In genomic region chr13:74005320-74006154, GRCh38 we compare ENCODE assay signal across 16 cellular contexts.
A peak's percentile ranks its signal among the peaks of the same experiment; 100 is the strongest.
DNase-seq lines count a peak whose midpoint lies in the region; FAIRE-seq and TF ChIP-seq lines count a peak whose summit lies in the region.
"Had no signal": no experiment of that assay in that cellular context is flagged by ENCODE, and none has a peak within 500 bp of the region (broad histone marks: within the 10 kb centered on the region; RNA-seq: fewer than 3 reads in every experiment).

No MANE protein-coding gene starts in this region.

- no peaks in the 10 kb centered on the region for H3K27me3 Mint-ChIP-seq in activated naive CD4-positive, alpha-beta T cell treated with anti-CD3 and anti-CD28 coated beads, Interleukin-2, amount 50 U/mL, for 24 hours
- no peaks in the 10 kb centered on the region for H3K27me3 Mint-ChIP-seq in activated naive CD4-positive, alpha-beta T cell treated with anti-CD3 and anti-CD28 coated beads for 36 hours (ENCODE audit: low read depth)
- H3K27me3 Mint-ChIP-seq in astrocyte (ENCODE audit: low read depth, unreplicated experiment): no peaks in the 10 kb centered on the region

- H3K4me2 ChIP-seq in Karpas-422 (ENCODE audit: low read depth, low read length, poor library complexity, severe bottlenecking) (peak overlapping the region; percentile 54), astrocyte (ENCODE audit: low read length) (no peak overlapping the region)

- FAIRE-seq in astrocyte (lab: Jason Lieb, UNC) (peak; percentile 41), small intestine (lab: Jason Lieb, UNC) (no peak)
- FAIRE-seq: H54, HepG2, RCC 7860 had no signal

- H3K9me3 Mint-ChIP-seq in activated naive CD4-positive, alpha-beta T cell treated with anti-CD3 and anti-CD28 coated beads, Interleukin-2, amount 50 U/mL, for 24 hours: no peaks in the 10 kb centered on the region
- H3K9me3 Mint-ChIP-seq in activated naive CD4-positive, alpha-beta T cell treated with anti-CD3 and anti-CD28 coated beads for 36 hours: no peaks in the 10 kb centered on the region
- H3K9me3 Mint-ChIP-seq in astrocyte (ENCODE audit: unreplicated experiment): no peaks in the 10 kb centered on the region

- H3K9ac ChIP-seq in Karpas-422 (ENCODE audit: low read length) (no peak overlapping the region), astrocyte (ENCODE audit: low read length) (no peak overlapping the region)

- WGBS in esophagus muscularis mucosa: 83% methylated on average over 6 of the region's 6 CpGs
- 82 to 95% (median 86%) methylated on average over 6 of the region's 6 CpGs for WGBS in small intestine, 3 donors

- H3K4me3 ChIP-seq in Karpas-422 (ENCODE audit: low read length) (no peak overlapping the region; the same call in 1 of the 2 replicates), astrocyte (ENCODE audit: insufficient read depth, low read depth, low read length) (no peak overlapping the region), esophagus muscularis mucosa (no peak overlapping the region), small intestine (ENCODE audit: low read depth in 1 of 2, low read length in 2 of 2) (no peak overlapping the region)

- H3K9me3 ChIP-seq in Karpas-422 (ENCODE audit: low read length): no peaks in the 10 kb centered on the region
- no peaks in the 10 kb centered on the region for H3K9me3 ChIP-seq in astrocyte (ENCODE audit: insufficient read depth, low read depth, low read length)
- H3K9me3 ChIP-seq in esophagus muscularis mucosa: no peaks in the 10 kb centered on the region
- no peaks in the 10 kb centered on the region for H3K9me3 ChIP-seq in small intestine (ENCODE audit: control insufficient read depth, low read depth)

- TF ChIP-seq CTCF in astrocyte (IDR thresholded peaks at IDR 0.05; ENCODE audit: insufficient read depth, low read depth, low read length) (no peak), esophagus muscularis mucosa (IDR thresholded peaks at IDR 0.05) (no peak)

- intact Hi-C loops in activated naive CD4-positive, alpha-beta T cell treated with anti-CD3 and anti-CD28 coated beads for 36 hours (cut with micrococcal nuclease): no loop called here
- intact Hi-C loops in esophagus muscularis mucosa (cut with DNase I): no loop called here

- TF ChIP-seq EP300 in esophagus muscularis mucosa (IDR thresholded peaks at IDR 0.05): no peak

- CTCF ChIA-PET in activated naive CD4-positive, alpha-beta T cell treated with anti-CD3 and anti-CD28 coated beads for 36 hours (lab: Charles Lee): interaction anchor here (0.8 to 1.6 kb wide), 2 partner anchors 18 to 281 kb away, joined by 3 read pairs; no protein-coding TSS in a partner anchor

- H3K9me2 ChIP-seq in Karpas-422 (replicated peaks; ENCODE audit: insufficient read depth, low read length): no peaks in the 10 kb centered on the region

- DNase-seq in activated naive CD4-positive, alpha-beta T cell treated with anti-CD3 and anti-CD28 coated beads for 36 hours: no peak
- DNase-seq in Karpas-422 (no peak), astrocyte (ENCODE audit: low read depth) (no peak), esophagus muscularis mucosa (ENCODE audit: extremely low spot score) (no peak), small intestine (no peak)
- no peak for DNase-seq in activated CD8-positive, alpha-beta memory T cell treated with anti-CD3 and anti-CD28 coated beads, Interleukin-2, amount 50 U/mL, for 48 hours
- DNase-seq: DMS53, NCI-H1105, NCI-H187, NCI-H510A, SIG-M5 had no signal

- H3K4me1 ChIP-seq in Karpas-422 (ENCODE audit: low read length) (peaks cover 59% of the 10 kb centered on the region), astrocyte (ENCODE audit: insufficient read depth, low read length) (no peaks in the 10 kb centered on the region), esophagus muscularis mucosa (no peaks in the 10 kb centered on the region), small intestine (ENCODE audit: control insufficient read depth in 2 of 2, insufficient read depth in 1 of 2, low read depth in 1 of 2, low read length in 1 of 2) (no peaks in the 10 kb centered on the region)

- peaks cover 6% of the 10 kb centered on the region; the same call in 1 of the 2 replicates for H3K36me3 ChIP-seq in Karpas-422 (ENCODE audit: insufficient read depth, low read length)
- H3K36me3 ChIP-seq in astrocyte (ENCODE audit: insufficient read depth, low read length): no peaks in the 10 kb centered on the region
- no peaks in the 10 kb centered on the region for H3K36me3 ChIP-seq in esophagus muscularis mucosa
- no peaks in the 10 kb centered on the region for H3K36me3 ChIP-seq in small intestine (ENCODE audit: control insufficient read depth in 2 of 2, insufficient read depth in 2 of 2, low read length in 2 of 2)

- H3K79me2 ChIP-seq in Karpas-422 (ENCODE audit: low read length): peaks cover 91% of the 10 kb centered on the region
- H3K79me2 ChIP-seq in astrocyte (ENCODE audit: insufficient read depth, low read length): peaks cover 48% of the 10 kb centered on the region

- peak overlapping the region; percentile 54 for H3K27ac ChIP-seq in Karpas-422 (ENCODE audit: low read length)
- no peak overlapping the region for H3K27ac ChIP-seq in astrocyte (ENCODE audit: low read depth, low read length)
- no peak overlapping the region for H3K27ac ChIP-seq in esophagus muscularis mucosa (replicated peaks in 1 of 4)
- H3K27ac ChIP-seq in small intestine (ENCODE audit: low read depth in 1 of 2, low read length in 1 of 2): no peak overlapping the region
- H3K27ac ChIP-seq: C4-2B had no signal

- H3K36me3 Mint-ChIP-seq in activated naive CD4-positive, alpha-beta T cell treated with anti-CD3 and anti-CD28 coated beads, Interleukin-2, amount 50 U/mL, for 24 hours: peaks cover 11% of the 10 kb centered on the region
- H3K36me3 Mint-ChIP-seq in activated naive CD4-positive, alpha-beta T cell treated with anti-CD3 and anti-CD28 coated beads for 36 hours (ENCODE audit: low read depth): peaks cover 2% of the 10 kb centered on the region
- peaks cover 4% of the 10 kb centered on the region for H3K36me3 Mint-ChIP-seq in astrocyte (ENCODE audit: low read depth, unreplicated experiment)

- no peaks in the 10 kb centered on the region for H4K20me1 ChIP-seq in Karpas-422 (ENCODE audit: insufficient read depth, low read depth, low read length)
- H4K20me1 ChIP-seq in astrocyte (ENCODE audit: insufficient read depth, low read length): peaks cover 36% of the 10 kb centered on the region

- peaks cover 65% of the 10 kb centered on the region for H3K4me1 Mint-ChIP-seq in activated naive CD4-positive, alpha-beta T cell treated with anti-CD3 and anti-CD28 coated beads, Interleukin-2, amount 50 U/mL, for 24 hours
- H3K4me1 Mint-ChIP-seq in activated naive CD4-positive, alpha-beta T cell treated with anti-CD3 and anti-CD28 coated beads for 36 hours (ENCODE audit: low read depth): peaks cover 42% of the 10 kb centered on the region
- H3K4me1 Mint-ChIP-seq in astrocyte (ENCODE audit: low read depth, unreplicated experiment): peaks cover 3% of the 10 kb centered on the region

- no peak overlapping the region for H3K27ac Mint-ChIP-seq in activated naive CD4-positive, alpha-beta T cell treated with anti-CD3 and anti-CD28 coated beads, Interleukin-2, amount 50 U/mL, for 24 hours
- no peak overlapping the region for H3K27ac Mint-ChIP-seq in activated naive CD4-positive, alpha-beta T cell treated with anti-CD3 and anti-CD28 coated beads for 36 hours
- no peak overlapping the region for H3K27ac Mint-ChIP-seq in astrocyte (ENCODE audit: unreplicated experiment)

- H2AFZ ChIP-seq in Karpas-422 (ENCODE audit: low read length) (no peak overlapping the region), astrocyte (ENCODE audit: low read depth, low read length) (no peak overlapping the region)

- TF ChIP-seq POLR2A in esophagus muscularis mucosa (IDR thresholded peaks at IDR 0.05; ENCODE audit: low read depth): no peak

- H3K27me3 ChIP-seq in Karpas-422 (ENCODE audit: low read length) (no peaks in the 10 kb centered on the region), astrocyte (ENCODE audit: insufficient read depth, low read length) (no peaks in the 10 kb centered on the region), esophagus muscularis mucosa (no peaks in the 10 kb centered on the region), small intestine (ENCODE audit: control insufficient read depth in 2 of 2, insufficient read depth in 2 of 2, low read length in 2 of 2) (no peaks in the 10 kb centered on the region)

- peak overlapping the region; percentile 11 for H3K4me3 Mint-ChIP-seq in activated naive CD4-positive, alpha-beta T cell treated with anti-CD3 and anti-CD28 coated beads, Interleukin-2, amount 50 U/mL, for 24 hours
- no peak overlapping the region for H3K4me3 Mint-ChIP-seq in activated naive CD4-positive, alpha-beta T cell treated with anti-CD3 and anti-CD28 coated beads for 36 hours
- H3K4me3 Mint-ChIP-seq in astrocyte (ENCODE audit: unreplicated experiment): no peak overlapping the region
